28 cellular contexts compared by ENCODE assay signal in the genomic region with DNA sequence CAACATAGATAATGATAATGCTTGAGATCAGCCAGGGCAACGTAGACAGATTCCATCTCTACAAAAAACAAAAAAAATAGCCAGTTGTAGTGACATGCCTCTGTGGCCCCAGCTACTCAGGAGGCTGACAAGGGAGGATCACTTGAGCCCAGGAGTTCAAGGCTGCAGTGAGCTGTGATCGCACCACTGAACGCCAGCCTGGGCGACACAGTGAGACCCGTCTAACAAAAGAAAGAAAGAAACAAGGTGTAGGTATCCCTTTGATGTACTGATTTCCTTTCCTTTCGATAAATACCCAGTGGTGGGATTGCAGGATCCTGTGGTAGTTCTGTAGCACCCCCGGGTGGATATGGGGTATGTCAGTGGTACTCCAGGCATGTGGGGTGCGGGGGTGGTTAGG. TPM values are rescaled to one million over a fixed set of nuclear protein-coding genes. Genes with fewer than 3 reads are reported as not detected.
"Had no signal": no experiment of that assay in that cellular context is flagged by ENCODE, and none has a peak within 500 bp of the region (broad histone marks: within the 10 kb centered on the region; RNA-seq: fewer than 3 reads in every experiment).

No MANE protein-coding gene starts in this region.

- H3K36me3 Mint-ChIP-seq: immature natural killer cell; naive thymus-derived CD4-positive, alpha-beta T cell; natural killer cell treated with Interleukin-12 subunit alpha and Interleukin-12 subunit beta and Interleukin-15 and Interleukin-18, amount 100 ng/mL, for 72 hours; stimulated activated effector memory CD8-positive, alpha-beta T cell treated with anti-CD3 and anti-CD28 coated beads, Interleukin-12 subunit alpha, Interleukin-12 subunit beta, amount 100 ng/mL, for 72 hours; type B pancreatic cell had no signal

- H3K4me3 Mint-ChIP-seq: immature natural killer cell; naive thymus-derived CD4-positive, alpha-beta T cell; natural killer cell treated with Interleukin-12 subunit alpha and Interleukin-12 subunit beta and Interleukin-15 and Interleukin-18, amount 100 ng/mL, for 72 hours; stimulated activated effector memory CD8-positive, alpha-beta T cell treated with anti-CD3 and anti-CD28 coated beads, Interleukin-12 subunit alpha, Interleukin-12 subunit beta, amount 100 ng/mL, for 72 hours; stimulated activated naive CD8-positive, alpha-beta T cell treated with anti-CD3 and anti-CD28 coated beads, Interleukin-15, Interleukin-2, amounts not matched to agents 100 ng/mL and 50 ng/mL, for 24 hours; type B pancreatic cell had no signal

- H3K4me3 ChIP-seq: left lung, lower lobe of right lung, mucosa of descending colon, pancreas, prostate gland, sigmoid colon, spleen, tibial nerve, uterus had no signal

- H3K4me1 ChIP-seq: prostate gland, sigmoid colon, uterus had no signal

- H3K36me3 ChIP-seq: left lung, lower lobe of right lung, pancreas, prostate gland, sigmoid colon, spleen, tibial nerve, uterus had no signal

- H3K27me3 Mint-ChIP-seq: stimulated activated naive CD8-positive, alpha-beta T cell treated with anti-CD3 and anti-CD28 coated beads, Interleukin-15, Interleukin-2, amounts not matched to agents 100 ng/mL and 50 ng/mL, for 24 hours; type B pancreatic cell had no signal

- H3K4me1 Mint-ChIP-seq: immature natural killer cell had no signal

- ATAC-seq: left colon; left lung; lower lobe of right lung; mucosa of descending colon; naive thymus-derived CD4-positive, alpha-beta T cell; natural killer cell treated with Interleukin-12 subunit alpha and Interleukin-12 subunit beta and Interleukin-15 and Interleukin-18, amount 100 ng/mL, for 72 hours; pancreas; right cardiac atrium; stimulated activated effector memory CD8-positive, alpha-beta T cell treated with anti-CD3 and anti-CD28 coated beads, Interleukin-12 subunit alpha, Interleukin-12 subunit beta, amount 100 ng/mL, for 72 hours had no signal

- H3K27ac ChIP-seq: left lung, lower lobe of right lung, pancreas, prostate gland, sigmoid colon, spleen, tibial nerve, uterus had no signal

- H3K27me3 ChIP-seq: left lung, pancreas, sigmoid colon, spleen, tibial nerve, uterus had no signal

- H3K27ac Mint-ChIP-seq: immature natural killer cell; natural killer cell treated with Interleukin-12 subunit alpha and Interleukin-12 subunit beta and Interleukin-15 and Interleukin-18, amount 100 ng/mL, for 72 hours; stimulated activated effector memory CD8-positive, alpha-beta T cell treated with anti-CD3 and anti-CD28 coated beads, Interleukin-12 subunit alpha, Interleukin-12 subunit beta, amount 100 ng/mL, for 72 hours; stimulated activated naive CD8-positive, alpha-beta T cell treated with anti-CD3 and anti-CD28 coated beads, Interleukin-15, Interleukin-2, amounts not matched to agents 100 ng/mL and 50 ng/mL, for 24 hours; type B pancreatic cell had no signal

- H3K9me3 ChIP-seq: left lung, lower lobe of right lung, mucosa of descending colon, pancreas, prostate gland, sigmoid colon, spleen, tibial nerve, uterus had no signal

- H3K9me3 Mint-ChIP-seq: immature natural killer cell; naive thymus-derived CD4-positive, alpha-beta T cell; natural killer cell treated with Interleukin-12 subunit alpha and Interleukin-12 subunit beta and Interleukin-15 and Interleukin-18, amount 100 ng/mL, for 72 hours; stimulated activated effector memory CD8-positive, alpha-beta T cell treated with anti-CD3 and anti-CD28 coated beads, Interleukin-12 subunit alpha, Interleukin-12 subunit beta, amount 100 ng/mL, for 72 hours; stimulated activated naive CD8-positive, alpha-beta T cell treated with anti-CD3 and anti-CD28 coated beads, Interleukin-15, Interleukin-2, amounts not matched to agents 100 ng/mL and 50 ng/mL, for 24 hours had no signal

- DNase-seq: hypothalamus; immature natural killer cell; kidney; left colon; left lung; lower lobe of right lung; mammary epithelial cell; mesendoderm; midbrain; mucosa of descending colon; naive thymus-derived CD4-positive, alpha-beta T cell; nucleus accumbens; pancreas; retina; right cardiac atrium; sigmoid colon; small intestine; spleen; stimulated activated CD4-positive, alpha-beta T cell treated with anti-CD3 and anti-CD28 coated beads, Interleukin-4, amount 100 ng/mL, for 24 hours; substantia nigra; uterus had no signal

RNA-seq across cellular contexts. Expression of gene ADTRP, which starts 48.2 kb away (rescaled TPM):
- polyA plus RNA-seq: immature natural killer cell, neural cell had no signal
